Comparison of ENCODE assay signal across 8 cellular contexts in genomic region chr6:32972353-32973143, GRCh38. TPM values are rescaled to one million over a fixed set of nuclear protein-coding genes. Genes with fewer than 3 reads are reported as not detected.
DNase-seq lines count a peak whose midpoint lies in the region; ATAC-seq lines count a peak whose summit lies in the region.

No MANE protein-coding gene starts in this region.

- peak overlapping the region; percentile 75 for H3K27ac Mint-ChIP-seq in activated T-helper 2 cell treated with anti-CD3 and anti-CD28 coated beads, Interferon-gamma antibody, Interleukin-2, Interleukin-4, amounts not matched to agents 10 μg/mL and 5 μg/mL and 100 μg/mL, durations not matched to agents 14 hours and 24 hours and 36 hours

- no peaks in the 10 kb centered on the region for H3K27me3 Mint-ChIP-seq in activated T-helper 2 cell treated with anti-CD3 and anti-CD28 coated beads, Interferon-gamma antibody, Interleukin-2, Interleukin-4, amounts not matched to agents 10 μg/mL and 5 μg/mL and 100 μg/mL, durations not matched to agents 14 hours and 24 hours and 36 hours (ENCODE audit: low read depth)

- peaks cover 29% of the 10 kb centered on the region for H3K4me1 Mint-ChIP-seq in activated T-helper 2 cell treated with anti-CD3 and anti-CD28 coated beads, Interferon-gamma antibody, Interleukin-2, Interleukin-4, amounts not matched to agents 10 μg/mL and 5 μg/mL and 100 μg/mL, durations not matched to agents 14 hours and 24 hours and 36 hours (ENCODE audit: low read depth)

- intact Hi-C loops in activated T-helper 2 cell treated with anti-CD3 and anti-CD28 coated beads, Interferon-gamma antibody, Interleukin-2, Interleukin-4, amounts not matched to agents 10 μg/mL and 5 μg/mL and 100 μg/mL, durations not matched to agents 14 hours and 24 hours and 36 hours (cut with micrococcal nuclease), result loop anchor here (1.0 to 5.0 kb wide), 4 partner anchors 277 to 795 kb away; partner anchors contain the start of genes AGPAT1, RNF5 and TAPBP
- intact Hi-C loops in head of caudate nucleus (cut with DNase I), result loop anchor here (10.0 kb wide), 1 partner anchor 232 kb away; the partner anchor contains the start of genes HSD17B8, RING1, RXRB and SLC39A7
- intact Hi-C loops in posterior vena cava (cut with DNase I), result no loop called here

- no peak for ATAC-seq in HG03095 (IDR thresholded peaks at IDR 0.05; ENCODE audit: unreplicated experiment)

- H3K36me3 Mint-ChIP-seq in activated T-helper 2 cell treated with anti-CD3 and anti-CD28 coated beads, Interferon-gamma antibody, Interleukin-2, Interleukin-4, amounts not matched to agents 10 μg/mL and 5 μg/mL and 100 μg/mL, durations not matched to agents 14 hours and 24 hours and 36 hours (ENCODE audit: low read depth), result peaks cover 76% of the 10 kb centered on the region

- DNase-seq in NCI-H1436 (lab: John Stamatoyannopoulos, UW), result peak; percentile 46
- DNase-seq in NCI-H1436 treated with DMSO at 0.1 percent for 48 hours (lab: John Stamatoyannopoulos, UW), result no peak
- DNase-seq in NCI-H1417 treated with DMSO at 0.1 percent for 48 hours (lab: John Stamatoyannopoulos, UW), result peak; percentile 73
- DNase-seq in activated T-helper 2 cell treated with anti-CD3 and anti-CD28 coated beads, Interferon-gamma antibody, Interleukin-2, Interleukin-4, amounts not matched to agents 10 μg/mL and 5 μg/mL and 100 μg/mL, durations not matched to agents 14 hours and 24 hours and 36 hours (ENCODE audit: low spot score), result no peak
- peak in 38 of 42 donors; percentile 27 to 75 (median 48) for DNase-seq in head of caudate nucleus
- DNase-seq in posterior vena cava (ENCODE audit: low spot score), result peak; percentile 88
- no peak for DNase-seq in islet precursor cell

- H3K4me3 Mint-ChIP-seq in activated T-helper 2 cell treated with anti-CD3 and anti-CD28 coated beads, Interferon-gamma antibody, Interleukin-2, Interleukin-4, amounts not matched to agents 10 μg/mL and 5 μg/mL and 100 μg/mL, durations not matched to agents 14 hours and 24 hours and 36 hours (ENCODE audit: low read depth), result peak overlapping the region; percentile 94

- H3K9me3 Mint-ChIP-seq in activated T-helper 2 cell treated with anti-CD3 and anti-CD28 coated beads, Interferon-gamma antibody, Interleukin-2, Interleukin-4, amounts not matched to agents 10 μg/mL and 5 μg/mL and 100 μg/mL, durations not matched to agents 14 hours and 24 hours and 36 hours, result no peaks in the 10 kb centered on the region

RNA-seq across cellular contexts. Expression of gene BRD2, which starts 4.2 kb away (rescaled TPM):
- 295 and 306 TPM in 2 replicates for total RNA-seq in activated T-helper 2 cell treated with anti-CD3 and anti-CD28 coated beads, Interferon-gamma antibody, Interleukin-2, Interleukin-4, amounts not matched to agents 10 μg/mL and 5 μg/mL and 100 μg/mL, durations not matched to agents 14 hours and 24 hours and 36 hours
- 100 to 1,000 TPM; 125 to 129 TPM for total RNA-seq in posterior vena cava

RNA-seq across cellular contexts. Expression of gene HLA-DMA, which starts 19.7 kb away (rescaled TPM):
- 15.9 and 19.0 TPM in 2 replicates for total RNA-seq in activated T-helper 2 cell treated with anti-CD3 and anti-CD28 coated beads, Interferon-gamma antibody, Interleukin-2, Interleukin-4, amounts not matched to agents 10 μg/mL and 5 μg/mL and 100 μg/mL, durations not matched to agents 14 hours and 24 hours and 36 hours
- 10 to 100 TPM; 16.1 to 35.0 TPM for total RNA-seq in posterior vena cava

RNA-seq across cellular contexts. Expression of gene HLA-DMB, which starts 31.7 kb away (rescaled TPM):
- 1.3 and 1.4 TPM in 2 replicates for total RNA-seq in activated T-helper 2 cell treated with anti-CD3 and anti-CD28 coated beads, Interferon-gamma antibody, Interleukin-2, Interleukin-4, amounts not matched to agents 10 μg/mL and 5 μg/mL and 100 μg/mL, durations not matched to agents 14 hours and 24 hours and 36 hours
- total RNA-seq in posterior vena cava, result 10 to 100 TPM in 1 of 2 donors, 1 to 10 TPM in 1; 8.0 to 19.2 TPM

RNA-seq across cellular contexts. Expression of gene HLA-DOA, which starts 36.8 kb away (rescaled TPM):
- 0.28 and 0.37 TPM in 2 replicates for total RNA-seq in activated T-helper 2 cell treated with anti-CD3 and anti-CD28 coated beads, Interferon-gamma antibody, Interleukin-2, Interleukin-4, amounts not matched to agents 10 μg/mL and 5 μg/mL and 100 μg/mL, durations not matched to agents 14 hours and 24 hours and 36 hours
- 1 to 10 TPM; 3.1 to 3.5 TPM for total RNA-seq in posterior vena cava

Comparison
In these comparisons a context has a peak if more than half of its experiments do, and no peak if none do; other contexts are left out.
1. DNase-seq: peak in NCI-H1436 (single experiment), NCI-H1417 treated with DMSO at 0.1 percent for 48 hours (single experiment), head of caudate nucleus (38 of 42) and posterior vena cava (single experiment); none in NCI-H1436 treated with DMSO at 0.1 percent for 48 hours (single experiment), activated T-helper 2 cell treated with anti-CD3 and anti-CD28 coated beads, Interferon-gamma antibody, Interleukin-2, Interleukin-4, amounts not matched to agents 10 μg/mL and 5 μg/mL and 100 μg/mL, durations not matched to agents 14 hours and 24 hours and 36 hours (single experiment) and islet precursor cell (single experiment).
2. intact Hi-C loops: an anchor here in activated T-helper 2 cell treated with anti-CD3 and anti-CD28 coated beads, Interferon-gamma antibody, Interleukin-2, Interleukin-4, amounts not matched to agents 10 μg/mL and 5 μg/mL and 100 μg/mL, durations not matched to agents 14 hours and 24 hours and 36 hours (1.0 to 5.0 kb wide) and head of caudate nucleus (10.0 kb wide); none called in posterior vena cava.